ENCODE assay signal across 10 cellular contexts in genomic region chr5:151107738-151108520, GRCh38. TPM values are rescaled to one million over a fixed set of nuclear protein-coding genes. Genes with fewer than 3 reads are reported as not detected.
DNase-seq lines count a peak whose midpoint lies in the region; ATAC-seq and TF ChIP-seq lines count a peak whose summit lies in the region.
"Had no signal": no experiment of that assay in that cellular context is flagged by ENCODE, and none has a peak within 500 bp of the region (broad histone marks: within the 10 kb centered on the region; RNA-seq: fewer than 3 reads in every experiment).

No MANE protein-coding gene starts in this region.

- peak overlapping the region; percentile 52 for H4K8ac ChIP-seq in neuronal stem cell (ENCODE audit: low read depth, low read length)

- no peak overlapping the region for H2BK5ac ChIP-seq in neuronal stem cell (ENCODE audit: low read length)

- no peak for TF ChIP-seq POLR2A in gastroesophageal sphincter (IDR thresholded peaks at IDR 0.05)

- no peak overlapping the region for H2AFZ ChIP-seq in neuronal stem cell (ENCODE audit: low read length)

- H3K4me1 ChIP-seq in gastroesophageal sphincter, result peaks cover 15 to 61% (median 20%) of the 10 kb centered on the region in 3 donors
- no peaks in the 10 kb centered on the region for H3K4me1 ChIP-seq in neuronal stem cell (ENCODE audit: control insufficient read depth in 2 of 2, insufficient read depth in 1 of 2, low read depth in 1 of 2, low read length in 2 of 2)

- no peak overlapping the region for H3K4ac ChIP-seq in neuronal stem cell (ENCODE audit: low read length)

- H3K9me3 ChIP-seq in gastroesophageal sphincter (no peaks in the 10 kb centered on the region), neuronal stem cell (replicated peaks in 1 of 2; ENCODE audit: control insufficient read depth in 2 of 2, insufficient read depth in 1 of 2, low read depth in 1 of 2, low read length in 2 of 2) (no peaks in the 10 kb centered on the region)

- peak overlapping the region; percentile 60 for H3K23ac ChIP-seq in neuronal stem cell (ENCODE audit: low read depth, low read length, poor library complexity)

- H3K9ac ChIP-seq in neuronal stem cell (ENCODE audit: low read depth, low read length, poor library complexity), result no peak overlapping the region

- H2BK15ac ChIP-seq in neuronal stem cell (ENCODE audit: low read length), result no peak overlapping the region

- no peak overlapping the region for H2BK12ac ChIP-seq in neuronal stem cell (ENCODE audit: low read length)

- ATAC-seq in gastroesophageal sphincter, result peak; percentile 58

- H3K36me3 ChIP-seq in gastroesophageal sphincter (peaks cover 0 to 89% of the 10 kb centered on the region in 2 donors), neuronal stem cell (replicated peaks in 1 of 2; ENCODE audit: control insufficient read depth in 2 of 2, insufficient read depth in 2 of 2, low read length in 2 of 2) (peaks cover 10 to 95% of the 10 kb centered on the region in 2 donors)

- no peak overlapping the region for H4K91ac ChIP-seq in neuronal stem cell (ENCODE audit: low read depth, low read length, poor library complexity)

- H3K18ac ChIP-seq in neuronal stem cell (ENCODE audit: low read length), result no peak overlapping the region

- H3K79me1 ChIP-seq in neuronal stem cell (ENCODE audit: low read depth, low read length), result no peaks in the 10 kb centered on the region

- H3K27me3 ChIP-seq in gastroesophageal sphincter (no peaks in the 10 kb centered on the region), neuronal stem cell (ENCODE audit: control insufficient read depth in 3 of 3, insufficient read depth in 3 of 3, low read depth in 1 of 3, low read length in 3 of 3) (no peaks in the 10 kb centered on the region)

- H3K4me3 ChIP-seq in gastroesophageal sphincter (no peak overlapping the region), neuronal stem cell (ENCODE audit: low read length in 2 of 2) (peak overlapping the region in 1 of 2 donors; percentile 55)

- no peak for TF ChIP-seq EP300 in gastroesophageal sphincter (IDR thresholded peaks at IDR 0.05)

- H3K4me2 ChIP-seq in neuronal stem cell (ENCODE audit: insufficient read depth, low read length, poor library complexity, severe bottlenecking), result no peak overlapping the region

- no peak overlapping the region for H2AK5ac ChIP-seq in neuronal stem cell (ENCODE audit: low read depth, low read length)

- TF ChIP-seq CTCF in VCaP (conservative IDR thresholded peaks at IDR 0.05) (peak; percentile 42), gastroesophageal sphincter (IDR thresholded peaks at IDR 0.05) (peak in 2 of 4 experiments; percentile 14 to 29)

- no peak overlapping the region for H3K14ac ChIP-seq in neuronal stem cell (ENCODE audit: low read length)

- no peak overlapping the region for H2BK120ac ChIP-seq in neuronal stem cell (ENCODE audit: low read depth, low read length)

- 59 to 68% methylated on average over 7 to 8 of the region's 11 CpGs for WGBS in gastroesophageal sphincter (ENCODE audit: low coverage in 1 of 2), 2 donors
- no CpG with 5 or more reads among the region's 11 CpGs for WGBS in neuronal stem cell (ENCODE audit: extremely low coverage in 2 of 2, insufficient read length in 2 of 2, insufficient replicate concordance in 1 of 2), 2 donors

- H3K27ac ChIP-seq in VCaP, result no peak overlapping the region
- peak overlapping the region; percentile 66 to 85 (median 78) for H3K27ac ChIP-seq in gastroesophageal sphincter
- H3K27ac ChIP-seq in neuronal stem cell (replicated peaks; ENCODE audit: low read length), result no peak overlapping the region

- DNase-seq in Ammon's horn (ENCODE audit: low spot score) (peak; percentile 67), neuronal stem cell (ENCODE audit: low spot score) (no peak), CD1c-positive myeloid dendritic cell (ENCODE audit: extremely low spot score) (no peak), T-helper 2 cell (no peak), NCI-H1092 treated with DMSO at 0.1 percent for 48 hours (lab: John Stamatoyannopoulos, UW) (no peak), DMS114 treated with DMSO at 0.1 percent for 48 hours (lab: John Stamatoyannopoulos, UW; ENCODE audit: unreplicated experiment) (no peak)
- DNase-seq: activated effector memory CD4-positive, alpha-beta T cell treated with Interleukin-2 at 50 U/mL for 16 hours; NCI-H748 treated with DMSO at 0.1 percent for 48 hours had no signal

RNA-seq across cellular contexts. Expression of gene TNIP1, which starts 27.1 kb away (rescaled TPM):
- 100 to 1,000 TPM in 2 of 4 donors, 10 to 100 TPM in 2; 74.2 to 142 (median 97.9) TPM for total RNA-seq in gastroesophageal sphincter
- polyA plus RNA-seq in neuronal stem cell (2013, experiment 1 of 2), result 23.9 TPM
- 23.0 TPM for polyA plus RNA-seq in neuronal stem cell (2013, experiment 2 of 2)

RNA-seq across cellular contexts. Expression of gene ANXA6, which starts 49.6 kb away (rescaled TPM):
- total RNA-seq in gastroesophageal sphincter, result 100 to 1,000 TPM; 359 to 435 (median 375) TPM
- polyA plus RNA-seq in neuronal stem cell (2013, experiment 1 of 2), result 47.1 TPM
- polyA plus RNA-seq in neuronal stem cell (2013, experiment 2 of 2), result 45.5 TPM

Comparison
In these comparisons a context has a peak if more than half of its experiments do, and no peak if none do; other contexts are left out.
1. H3K27ac ChIP-seq: peak in gastroesophageal sphincter (4 of 4); none in VCaP (single experiment) and neuronal stem cell (single experiment).